Comparison of ENCODE assay signal across 15 cellular contexts in the genomic region with DNA sequence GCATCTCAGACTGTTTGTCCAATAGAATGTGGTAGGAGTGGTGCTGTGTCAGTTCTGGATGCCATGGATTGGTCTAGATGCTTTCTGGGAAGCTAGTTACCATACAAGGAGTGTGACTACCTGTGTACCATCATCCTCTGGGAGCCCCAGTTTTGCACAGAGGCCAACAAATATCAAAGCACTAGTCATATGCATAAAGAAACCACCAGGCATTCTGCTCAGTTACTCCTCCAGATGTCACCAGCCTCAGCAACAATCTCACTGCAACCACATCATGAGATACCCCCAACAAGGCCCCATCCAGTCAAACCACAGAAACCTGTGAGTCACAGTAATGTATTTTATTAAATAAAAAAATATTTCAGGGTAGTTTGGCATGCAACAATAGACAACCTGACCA.
A peak's percentile ranks its signal among the peaks of the same experiment; 100 is the strongest.
DNase-seq lines count a peak whose midpoint lies in the region; ATAC-seq and TF ChIP-seq lines count a peak whose summit lies in the region.
"Had no signal": no experiment of that assay in that cellular context is flagged by ENCODE, and none has a peak within 500 bp of the region (broad histone marks: within the 10 kb centered on the region; RNA-seq: fewer than 3 reads in every experiment).

No MANE protein-coding gene starts in this region.

- H3K4me3 ChIP-seq in OCI-LY7 (ENCODE audit: low read depth, low read length, poor library complexity, severe bottlenecking) = no peak overlapping the region
- H3K4me3 ChIP-seq: SJSA1 had no signal

- DNase-seq in EL (peak; percentile 57), HS-5 (ENCODE audit: low read depth) (peak; percentile 35), amniotic epithelial cell (ENCODE audit: low read depth) (peak; percentile 71), iris pigment epithelial cell (ENCODE audit: low read depth) (peak; percentile 31), OCI-LY7 (ENCODE audit: low spot score) (no peak), MV-4-11 (lab: John Stamatoyannopoulos, UW) (no peak)
- DNase-seq in activated CD8-positive, alpha-beta memory T cell treated with anti-CD3 and anti-CD28 coated beads, Interleukin-2, amount 50 U/mL, for 4 hours = no peak
- DNase-seq: activated T-cell treated with anti-CD3 and anti-CD28 coated beads, Interleukin-2, amount 50 U/mL, for 48 hours; NCI-H1930; NCI-H510A treated with DMSO at 0.1 percent for 48 hours; nephron progenitor cell; stimulated activated CD4-positive, alpha-beta T cell treated with anti-CD3 and anti-CD28 coated beads, Interleukin-15, amount 100 ng/mL, for 24 hours; T-helper 9 cell had no signal

- no peak overlapping the region for H3K27ac ChIP-seq in OCI-LY7 (ENCODE audit: low read depth, low read length, poor library complexity, severe bottlenecking)
- H3K27ac ChIP-seq: SJSA1 had no signal

- H2AFZ ChIP-seq in OCI-LY7 (ENCODE audit: low read length) = no peak overlapping the region

- CTCF ChIA-PET in OCI-LY7 (lab: Charles Lee; ENCODE audit: unreplicated experiment) = no interaction called here

- no TSS peak for BruUV-seq in OCI-LY7 (replicated peaks; lab: Mats Ljungman, UMichigan)

- ATAC-seq in GM18505 (IDR thresholded peaks at IDR 0.05; ENCODE audit: unreplicated experiment) = no peak

- POLR2A ChIA-PET in OCI-LY7 (lab: Charles Lee) = no interaction called here

- intact Hi-C loops in OCI-LY7 (cut with micrococcal nuclease; ENCODE audit: unreplicated experiment) = no loop called here

- H4K20me1 ChIP-seq in OCI-LY7 (ENCODE audit: insufficient read depth, low read length) = no peaks in the 10 kb centered on the region

- no peaks in the 10 kb centered on the region for H3K4me1 ChIP-seq in OCI-LY7 (ENCODE audit: insufficient read depth, low read length, poor library complexity, severe bottlenecking)
- H3K4me1 ChIP-seq: SJSA1 had no signal

- no peaks in the 10 kb centered on the region for H3K9me2 ChIP-seq in OCI-LY7 (ENCODE audit: insufficient read depth, low read length)

- no peaks in the 10 kb centered on the region for H3K79me2 ChIP-seq in OCI-LY7 (ENCODE audit: insufficient read depth, low read depth, low read length)

- H3K36me3 ChIP-seq in OCI-LY7 (ENCODE audit: insufficient read depth, low read length) = no peaks in the 10 kb centered on the region
- H3K36me3 ChIP-seq: SJSA1 had no signal

- TF ChIP-seq CTCF in OCI-LY7 (conservative IDR thresholded peaks at IDR 0.05; ENCODE audit: low read length) = no peak

- TF ChIP-seq POLR2A in GM18505 (IDR thresholded peaks at IDR 0.05; ENCODE audit: borderline replicate concordance, extremely low read depth, insufficient read depth, insufficient read length) = no peak

- no peak overlapping the region for H3K4me2 ChIP-seq in OCI-LY7 (ENCODE audit: low read length)

- no peaks in the 10 kb centered on the region for H3K9me3 ChIP-seq in OCI-LY7 (ENCODE audit: low read length)
- H3K9me3 ChIP-seq: SJSA1 had no signal

Comparison
In these comparisons a context has a peak if more than half of its experiments do, and no peak if none do; other contexts are left out.
1. DNase-seq: peak in EL (single experiment), HS-5 (single experiment), amniotic epithelial cell (single experiment) and iris pigment epithelial cell (single experiment); none in OCI-LY7 (single experiment), activated CD8-positive, alpha-beta memory T cell treated with anti-CD3 and anti-CD28 coated beads, Interleukin-2, amount 50 U/mL, for 4 hours (single experiment) and MV-4-11 (single experiment).